Comparison of ENCODE assay signal across 12 cellular contexts in the genomic region with DNA sequence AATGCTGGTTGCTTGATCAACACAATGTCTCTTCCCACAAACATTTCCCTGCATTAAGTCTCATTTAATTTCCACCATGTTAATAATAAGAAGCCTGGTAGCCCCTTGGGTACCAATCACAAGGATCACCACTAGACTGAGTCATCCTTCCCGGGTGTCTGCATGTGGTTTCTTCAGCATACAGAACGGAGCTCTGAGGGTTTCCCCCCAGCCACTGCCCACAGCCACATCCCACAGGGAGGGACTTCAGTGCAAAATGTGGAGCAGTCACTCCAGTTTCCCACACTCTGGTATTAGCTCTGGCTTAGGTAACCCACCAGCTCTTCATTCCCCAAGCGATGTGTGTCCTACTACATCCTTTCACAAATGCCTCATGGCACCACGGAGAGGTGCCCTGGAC. TPM values are rescaled to one million over a fixed set of nuclear protein-coding genes. Genes with fewer than 3 reads are reported as not detected.
DNase-seq lines count a peak whose midpoint lies in the region; ATAC-seq, FAIRE-seq and TF ChIP-seq lines count a peak whose summit lies in the region.
"Had no signal": no experiment of that assay in that cellular context is flagged by ENCODE, and none has a peak within 500 bp of the region (broad histone marks: within the 10 kb centered on the region; RNA-seq: fewer than 3 reads in every experiment).

No MANE protein-coding gene starts in this region.

- H3K9me2 ChIP-seq in MM.1S (replicated peaks; ENCODE audit: insufficient read depth, low read length), result no peaks in the 10 kb centered on the region

- POLR2A ChIA-PET in GM12878 (lab: Charles Lee), result no interaction called here

- intact Hi-C loops in GM12878 (cut with micrococcal nuclease; ENCODE audit: unreplicated experiment), result loop anchor here (5.0 kb wide), 1 partner anchor 692 kb away; no protein-coding TSS in a partner anchor
- intact Hi-C loops in transverse colon (cut with DNase I; ENCODE audit: low total_unique reads), result no loop called here

- H2AFZ ChIP-seq in GM12878 (ENCODE audit: control insufficient read depth, low read depth, low read length), result no peak overlapping the region
- no peak overlapping the region for H2AFZ ChIP-seq in MM.1S (ENCODE audit: low read length)

- H3K9ac ChIP-seq in GM12878 (ENCODE audit: control insufficient read depth, insufficient read depth, low read length) (no peak overlapping the region), MM.1S (ENCODE audit: low read length) (no peak overlapping the region)

- TF ChIP-seq CTCF in GM12878 (IDR thresholded peaks at IDR 0.05 in 2 of 3, conservative IDR thresholded peaks at IDR 0.05 in 1 of 3; ENCODE audit: control insufficient read depth in 2 of 3, extremely low read depth in 1 of 3, insufficient read depth in 1 of 3, low read depth in 3 of 3, low read length in 3 of 3), result no peak
- no peak for TF ChIP-seq CTCF in MM.1S (IDR thresholded peaks at IDR 0.05; ENCODE audit: low read length)
- no peak for TF ChIP-seq CTCF in transverse colon (IDR thresholded peaks at IDR 0.05)

- peak; percentile 4 for DNase-seq in activated naive CD4-positive, alpha-beta T cell treated with Interleukin-2 at 50 U/mL for 16 hours
- DNase-seq in activated naive CD4-positive, alpha-beta T cell (lab: John Stamatoyannopoulos, UW), result no peak
- DNase-seq in M059J (ENCODE audit: low read depth) (peak; percentile 88), GM12878 (ENCODE audit: low read depth, low spot score) (peak; percentile 11), MM.1S (no peak), transverse colon (no peak), frontal cortex (ENCODE audit: low spot score in 2 of 2) (no peak)
- DNase-seq in stimulated activated CD8-positive, alpha-beta memory T cell treated with anti-CD3 and anti-CD28 coated beads, Interleukin-4, amount 100 ng/mL, for 48 hours, result peak; percentile 61
- DNase-seq: BE2C, left colon, nucleus accumbens, RPMI8226 had no signal

- no TSS peak for BruUV-seq in GM12878 (replicated peaks; lab: Mats Ljungman, UMichigan)

- H3K79me2 ChIP-seq in GM12878 (ENCODE audit: control insufficient read depth, insufficient read depth, low read length), result no peaks in the 10 kb centered on the region
- H3K79me2 ChIP-seq in MM.1S (ENCODE audit: low read length), result no peaks in the 10 kb centered on the region

- 10% methylated on average over 4 of the region's 4 CpGs for WGBS in GM12878 (ENCODE audit: insufficient coverage, insufficient replicate concordance, low lambda C conversion rate, missing lambda C conversion rate)
- WGBS in transverse colon (ENCODE audit: low coverage in 1 of 2), 2 donors, result 76 to 80% methylated on average over 1 to 4 of the region's 4 CpGs

- H3K27ac ChIP-seq in GM12878 (ENCODE audit: control insufficient read depth, insufficient read depth), result no peak overlapping the region
- no peak overlapping the region for H3K27ac ChIP-seq in MM.1S (ENCODE audit: low read length)
- H3K27ac ChIP-seq in transverse colon, result no peak overlapping the region

- peak; percentile 73 for ATAC-seq in GM12878
- ATAC-seq: left colon had no signal

- FAIRE-seq in GM12878 (lab: Jason Lieb, UNC) (no peak), frontal cortex (lab: Jason Lieb, UNC) (no peak)

- SMC1A ChIA-PET in GM12878 (lab: Charles Lee; ENCODE audit: uncharacterized antibody, unreplicated experiment), result interaction anchor here (0.6 to 1.5 kb wide), 4 partner anchors 47 to 703 kb away, joined by 3 to 4 read pairs (median 4); no protein-coding TSS in a partner anchor

- no peaks in the 10 kb centered on the region for H3K9me3 ChIP-seq in GM12878 (replicated peaks; ENCODE audit: control insufficient read depth, insufficient read depth, low read length)
- no peaks in the 10 kb centered on the region for H3K9me3 ChIP-seq in MM.1S (replicated peaks; ENCODE audit: insufficient read depth, low read length)
- no peaks in the 10 kb centered on the region for H3K9me3 ChIP-seq in transverse colon
- H3K9me3 ChIP-seq: BE2C had no signal

- H3F3A ChIP-seq in MM.1S (ENCODE audit: insufficient read depth, low read length), result no peaks in the 10 kb centered on the region

- in situ Hi-C loops in GM12878 (cut with MboI), result loop anchor here (5.0 kb wide), 1 partner anchor 692 kb away; no protein-coding TSS in a partner anchor
- in situ Hi-C loops in transverse colon (cut with MboI; ENCODE audit: low pct_ligation_motif_present in 1 of 4, low pct_unique_long_range_greater_than_20kb in 1 of 4, low sequenced_read_pairs in 3 of 4), result loop anchor here (10.0 to 25.0 kb wide), 3 partner anchors 489 to 697 kb away; no protein-coding TSS in a partner anchor

- no peak for TF ChIP-seq POLR2A in GM12878 (IDR thresholded peaks at IDR 0.05; ENCODE audit: low read depth, low read length)
- TF ChIP-seq POLR2A in transverse colon (IDR thresholded peaks at IDR 0.05), result no peak

- TF ChIP-seq EP300 in GM12878 (IDR thresholded peaks at IDR 0.05; ENCODE audit: borderline replicate concordance in 1 of 2, control insufficient read depth in 1 of 2, low read depth in 2 of 2, low read length in 2 of 2) (no peak), transverse colon (IDR thresholded peaks at IDR 0.05; ENCODE audit: low read depth) (no peak)

- H3K36me3 ChIP-seq in GM12878 (ENCODE audit: control insufficient read depth in 2 of 2, insufficient read depth in 2 of 2, low read length in 1 of 2) (no peaks in the 10 kb centered on the region), MM.1S (replicated peaks; ENCODE audit: insufficient read depth, low read length) (no peaks in the 10 kb centered on the region), transverse colon (no peaks in the 10 kb centered on the region)
- H3K36me3 ChIP-seq: BE2C had no signal

- H4K20me1 ChIP-seq in GM12878 (ENCODE audit: control insufficient read depth, insufficient read depth) (no peaks in the 10 kb centered on the region), MM.1S (ENCODE audit: insufficient read depth, low read length) (no peaks in the 10 kb centered on the region)

- RAD21 ChIA-PET in GM12878 (lab: Charles Lee; ENCODE audit: unreplicated experiment), result interaction anchor here (1.0 kb wide), 2 partner anchors 491 to 517 kb away, joined by 3 to 4 read pairs; no protein-coding TSS in a partner anchor

- H3K4me1 ChIP-seq in GM12878 (ENCODE audit: control insufficient read depth, insufficient read depth, low read length), result peaks cover 6% of the 10 kb centered on the region; the same call in 1 of the 2 replicates
- H3K4me1 ChIP-seq in MM.1S (ENCODE audit: low read length), result no peaks in the 10 kb centered on the region
- peaks cover 0 to 8% (median 2%) of the 10 kb centered on the region in 4 donors for H3K4me1 ChIP-seq in transverse colon
- H3K4me1 ChIP-seq: BE2C had no signal

- no peaks in the 10 kb centered on the region for H3K27me3 ChIP-seq in GM12878 (replicated peaks in 1 of 2; ENCODE audit: control insufficient read depth in 2 of 2, insufficient read depth in 2 of 2, low read length in 1 of 2)
- H3K27me3 ChIP-seq in MM.1S (replicated peaks; ENCODE audit: insufficient read depth, low read length), result no peaks in the 10 kb centered on the region
- H3K27me3 ChIP-seq in transverse colon, result peaks cover 30% of the 10 kb centered on the region
- H3K27me3 ChIP-seq: BE2C had no signal

- H3K4me2 ChIP-seq in GM12878 (ENCODE audit: control insufficient read depth, insufficient read depth) (no peak overlapping the region), MM.1S (ENCODE audit: low read depth, low read length) (no peak overlapping the region)

- H3K4me3 ChIP-seq in GM12878 (no peak overlapping the region), MM.1S (ENCODE audit: low read length) (no peak overlapping the region), transverse colon (no peak overlapping the region)

- TF ChIP-seq RAD21 in GM12878 (IDR thresholded peaks at IDR 0.05; ENCODE audit: insufficient read depth, low read depth, low read length), result no peak

- CTCF ChIA-PET in GM12878 (lab: Yijun Ruan, JAX), result interaction anchor here (0.6 to 1.8 kb wide), 5 partner anchors 68 to 693 kb away, joined by 3 to 8 read pairs (median 4); no protein-coding TSS in a partner anchor

TF ChIP-seq in GM12878, 131 proteins besides CTCF, POLR2A, EP300 and RAD21:
- TF ChIP-seq RUNX3 (IDR thresholded peaks at IDR 0.05; ENCODE audit: low read length) (peak; percentile 57), RB1 (IDR thresholded peaks at IDR 0.05; ENCODE audit: borderline replicate concordance) (no peak), NFXL1 (IDR thresholded peaks at IDR 0.05; ENCODE audit: borderline replicate concordance) (no peak)

RNA-seq across cellular contexts. Expression of a gene that starts 42.7 kb away (rescaled TPM):
- total RNA-seq in M059J (2014; rRNA removed; shearing (Covaris generic)), result 11.7 and 18.4 TPM in 2 replicates
- 27.5 and 34.0 TPM in 2 replicates for total RNA-seq in GM12878 (2013; cell fraction: nucleolus; rRNA removed)
- total RNA-seq in GM12878 (2014; rRNA removed) (46.8 and 47.0 TPM in 2 replicates), GM12878 (2014; rRNA removed; fragmentation: Illumina TruSeq; extraction: Trizol) (46.7 and 49.0 TPM in 2 replicates), GM12878 (2021) (75.8 and 78.9 TPM in 2 replicates), transverse colon (100 to 1,000 TPM in 1 of 4 donors, 10 to 100 TPM in 3; 27.5 to 339 (median 46.0) TPM), frontal cortex (17.1 TPM)
- 62.9 TPM for polyA plus RNA-seq in GM12878 (2011; ENCODE audit: low read depth)
- polyA plus RNA-seq in GM12878 (2011; rRNA removed) (112 and 129 TPM in 2 replicates), GM12878 (2014; fragmentation: Illumina TruSeq; extraction: Trizol) (38.5 and 43.9 TPM in 2 replicates), GM12878 (2014; fragmentation: Nextera tagmentation; extraction: Ambion mirVana) (10 to 100 TPM; 48.8 to 86.2 TPM), GM12878 (2014; rRNA removed) (57.8 and 69.5 TPM in 2 replicates), GM12878 (2016; fragmentation: Nextera tagmentation; extraction: Ambion mirVana) (100 to 1,000 TPM; 210 to 221 TPM)
- polyA plus RNA-seq in GM12878 (2011; cell fraction: cytosol; rRNA removed), result 51.8 and 53.5 TPM in 2 replicates
- 23.7 and 26.3 TPM in 2 replicates for polyA plus RNA-seq in GM12878 (2011; cell fraction: nucleus; rRNA removed)
- 44.8 and 64.0 TPM in 2 replicates for polyA plus RNA-seq in GM12878 (2012)
- 10.5 and 10.9 TPM in 2 replicates for polyA minus RNA-seq in GM12878 (2011; rRNA and poly(A)+ RNA removed)
- 14.0 and 18.2 TPM in 2 replicates for polyA minus RNA-seq in GM12878 (2011; cell fraction: cytosol; rRNA and poly(A)+ RNA removed)
- polyA minus RNA-seq in GM12878 (2011; cell fraction: nucleus; rRNA and poly(A)+ RNA removed), result 11.8 and 30.4 TPM in 2 replicates

Comparison
In these comparisons a context has a peak if more than half of its experiments do, and no peak if none do; other contexts are left out.
1. DNase-seq: peak in activated naive CD4-positive, alpha-beta T cell treated with Interleukin-2 at 50 U/mL for 16 hours (single experiment), M059J (single experiment), GM12878 (single experiment) and stimulated activated CD8-positive, alpha-beta memory T cell treated with anti-CD3 and anti-CD28 coated beads, Interleukin-4, amount 100 ng/mL, for 48 hours (single experiment); none in activated naive CD4-positive, alpha-beta T cell (0 of 4), MM.1S (single experiment), transverse colon (single experiment) and frontal cortex (0 of 2).